In genomic region chr2:17813742-17814458, GRCh38 we compare ENCODE assay signal across 10 cellular contexts. TPM values are rescaled to one million over a fixed set of nuclear protein-coding genes. Genes with fewer than 3 reads are reported as not detected.
DNase-seq lines count a peak whose midpoint lies in the region; ATAC-seq, FAIRE-seq and TF ChIP-seq lines count a peak whose summit lies in the region.
"Had no signal": no experiment of that assay in that cellular context is flagged by ENCODE, and none has a peak within 500 bp of the region (broad histone marks: within the 10 kb centered on the region; RNA-seq: fewer than 3 reads in every experiment).

No MANE protein-coding gene starts in this region.

- H3K27ac Mint-ChIP-seq in T-helper 17 cell, result no peak overlapping the region
- H3K27ac Mint-ChIP-seq in activated T-helper 1 cell treated with anti-CD3 and anti-CD28 coated beads, Interleukin-12 subunit alpha, Interleukin-12 subunit beta, Interleukin-2, Interleukin-4 antibody, amounts not matched to agents 30 ng/mL and 10 ng/mL and 1 ng/mL, durations not matched to agents 14 hours and 24 hours and 36 hours, result no peak overlapping the region
- H3K27ac Mint-ChIP-seq: T-helper 1 cell treated with Interleukin-12 subunit alpha and Interleukin-12 subunit beta and Interleukin-4 antibody, amounts not matched to agents 30 μg/mL and 1 μg/mL, for 36 hours had no signal

- H3K27me3 ChIP-seq in prostate gland (replicated peaks; ENCODE audit: insufficient read depth), result no peaks in the 10 kb centered on the region
- H3K27me3 ChIP-seq in small intestine (ENCODE audit: control insufficient read depth in 2 of 2, insufficient read depth in 2 of 2, low read length in 2 of 2), result peaks cover 0 to 2% of the 10 kb centered on the region in 2 donors

- H3K27me3 Mint-ChIP-seq in T-helper 17 cell, result peaks cover 55% of the 10 kb centered on the region
- peaks cover 22% of the 10 kb centered on the region for H3K27me3 Mint-ChIP-seq in activated T-helper 1 cell treated with anti-CD3 and anti-CD28 coated beads, Interleukin-12 subunit alpha, Interleukin-12 subunit beta, Interleukin-2, Interleukin-4 antibody, amounts not matched to agents 30 ng/mL and 10 ng/mL and 1 ng/mL, durations not matched to agents 14 hours and 24 hours and 36 hours (ENCODE audit: insufficient read depth)

- intact Hi-C loops in prostate gland (cut with DNase I), result no loop called here
- intact Hi-C loops in activated T-helper 1 cell treated with anti-CD3 and anti-CD28 coated beads, Interleukin-12 subunit alpha, Interleukin-12 subunit beta, Interleukin-2, Interleukin-4 antibody, amounts not matched to agents 30 ng/mL and 10 ng/mL and 1 ng/mL, durations not matched to agents 14 hours and 24 hours and 36 hours (cut with micrococcal nuclease), result no loop called here

- H3K4me1 Mint-ChIP-seq in T-helper 17 cell, result no peaks in the 10 kb centered on the region
- peaks cover 18% of the 10 kb centered on the region for H3K4me1 Mint-ChIP-seq in activated T-helper 1 cell treated with anti-CD3 and anti-CD28 coated beads, Interleukin-12 subunit alpha, Interleukin-12 subunit beta, Interleukin-2, Interleukin-4 antibody, amounts not matched to agents 30 ng/mL and 10 ng/mL and 1 ng/mL, durations not matched to agents 14 hours and 24 hours and 36 hours (ENCODE audit: low read depth)

- no peak for FAIRE-seq in small intestine (lab: Jason Lieb, UNC)

- H3K9me3 ChIP-seq in T-helper 17 cell (ENCODE audit: control insufficient read depth, low read length, poor library complexity, severe bottlenecking) (no peaks in the 10 kb centered on the region), prostate gland (no peaks in the 10 kb centered on the region), small intestine (ENCODE audit: control insufficient read depth, low read depth) (no peaks in the 10 kb centered on the region)

- TF ChIP-seq POLR2A in prostate gland (IDR thresholded peaks at IDR 0.05), result no peak

- 71% methylated on average over 5 of the region's 5 CpGs for WGBS in prostate gland
- WGBS in small intestine, 3 donors, result 60 to 71% (median 61%) methylated on average over 5 of the region's 5 CpGs

- no peaks in the 10 kb centered on the region for H3K36me3 ChIP-seq in prostate gland
- no peaks in the 10 kb centered on the region for H3K36me3 ChIP-seq in small intestine (ENCODE audit: control insufficient read depth in 2 of 2, insufficient read depth in 2 of 2, low read length in 2 of 2)

- H3K4me1 ChIP-seq in prostate gland (replicated peaks) (no peaks in the 10 kb centered on the region), small intestine (ENCODE audit: control insufficient read depth in 2 of 2, insufficient read depth in 1 of 2, low read depth in 1 of 2, low read length in 1 of 2) (no peaks in the 10 kb centered on the region)

- no peak overlapping the region for H3K4me3 ChIP-seq in prostate gland
- no peak overlapping the region for H3K4me3 ChIP-seq in small intestine (ENCODE audit: low read depth in 1 of 2, low read length in 2 of 2)

- H3K27ac ChIP-seq in prostate gland (peak overlapping the region; percentile 12 to 61), small intestine (ENCODE audit: low read depth in 1 of 2, low read length in 1 of 2) (no peak overlapping the region)

- H3K4me3 Mint-ChIP-seq in T-helper 17 cell, result no peak overlapping the region
- H3K4me3 Mint-ChIP-seq in activated T-helper 1 cell treated with anti-CD3 and anti-CD28 coated beads, Interleukin-12 subunit alpha, Interleukin-12 subunit beta, Interleukin-2, Interleukin-4 antibody, amounts not matched to agents 30 ng/mL and 10 ng/mL and 1 ng/mL, durations not matched to agents 14 hours and 24 hours and 36 hours, result no peak overlapping the region
- H3K4me3 Mint-ChIP-seq: T-helper 1 cell treated with Interleukin-12 subunit alpha and Interleukin-12 subunit beta and Interleukin-4 antibody, amounts not matched to agents 30 μg/mL and 1 μg/mL, for 36 hours had no signal

- peak; percentile 43 for DNase-seq in NOMO-1 treated with DMSO at 0.1 percent for 48 hours (lab: John Stamatoyannopoulos, UW; ENCODE audit: unreplicated experiment)
- no peak for DNase-seq in NOMO-1 treated with dmso at 0.1 percent for 144 hours (lab: John Stamatoyannopoulos, UW; ENCODE audit: unreplicated experiment)
- no peak for DNase-seq in T-helper 17 cell
- DNase-seq in prostate gland (ENCODE audit: low spot score), result no peak
- DNase-seq in small intestine, result no peak
- DNase-seq in activated T-helper 1 cell treated with anti-CD3 and anti-CD28 coated beads, Interleukin-12 subunit alpha, Interleukin-12 subunit beta, Interleukin-2, Interleukin-4 antibody, amounts not matched to agents 30 ng/mL and 10 ng/mL and 1 ng/mL, durations not matched to agents 14 hours and 24 hours and 36 hours (ENCODE audit: low spot score), result no peak
- no peak for DNase-seq in midbrain (lab: John Stamatoyannopoulos, UW)

- H3K36me3 Mint-ChIP-seq in T-helper 17 cell (ENCODE audit: low read depth), result no peaks in the 10 kb centered on the region
- H3K36me3 Mint-ChIP-seq in activated T-helper 1 cell treated with anti-CD3 and anti-CD28 coated beads, Interleukin-12 subunit alpha, Interleukin-12 subunit beta, Interleukin-2, Interleukin-4 antibody, amounts not matched to agents 30 ng/mL and 10 ng/mL and 1 ng/mL, durations not matched to agents 14 hours and 24 hours and 36 hours (ENCODE audit: low read depth), result no peaks in the 10 kb centered on the region

- ATAC-seq in HG03045 (IDR thresholded peaks at IDR 0.05; ENCODE audit: unreplicated experiment) (peak; percentile 91), T-helper 17 cell (peak; percentile 21)

- TF ChIP-seq CTCF in prostate gland (IDR thresholded peaks at IDR 0.05), result no peak

- no peaks in the 10 kb centered on the region for H3K9me3 Mint-ChIP-seq in activated T-helper 1 cell treated with anti-CD3 and anti-CD28 coated beads, Interleukin-12 subunit alpha, Interleukin-12 subunit beta, Interleukin-2, Interleukin-4 antibody, amounts not matched to agents 30 ng/mL and 10 ng/mL and 1 ng/mL, durations not matched to agents 14 hours and 24 hours and 36 hours
- H3K9me3 Mint-ChIP-seq: T-helper 1 cell treated with Interleukin-12 subunit alpha and Interleukin-12 subunit beta and Interleukin-4 antibody, amounts not matched to agents 30 μg/mL and 1 μg/mL, for 36 hours had no signal

RNA-seq across cellular contexts. Expression of gene MSGN1, which starts 2.4 kb away (rescaled TPM):
- total RNA-seq in T-helper 17 cell (not detected), prostate gland (not detected)
- not detected for polyA plus RNA-seq in small intestine
- not detected in 2 replicates for total RNA-seq in activated T-helper 1 cell treated with anti-CD3 and anti-CD28 coated beads, Interleukin-12 subunit alpha, Interleukin-12 subunit beta, Interleukin-2, Interleukin-4 antibody, amounts not matched to agents 30 ng/mL and 10 ng/mL and 1 ng/mL, durations not matched to agents 14 hours and 24 hours and 36 hours
- total RNA-seq: urinary bladder had no signal
- polyA plus RNA-seq: urinary bladder had no signal

RNA-seq across cellular contexts. Expression of gene GEN1, which starts 60.0 kb away (rescaled TPM):
- total RNA-seq in T-helper 17 cell (10 to 100 TPM in 1 of 2 donors, 1 to 10 TPM in 1; 7.2 to 10.7 TPM), prostate gland (10 to 100 TPM in 1 of 2 donors, 1 to 10 TPM in 1; 5.0 to 15.3 TPM)
- 1 to 10 TPM; 1.1 to 4.1 (median 2.7) TPM for polyA plus RNA-seq in small intestine
- total RNA-seq in activated T-helper 1 cell treated with anti-CD3 and anti-CD28 coated beads, Interleukin-12 subunit alpha, Interleukin-12 subunit beta, Interleukin-2, Interleukin-4 antibody, amounts not matched to agents 30 ng/mL and 10 ng/mL and 1 ng/mL, durations not matched to agents 14 hours and 24 hours and 36 hours, result 28.1 and 31.8 TPM in 2 replicates

Comparison
In these comparisons a context has a peak if more than half of its experiments do, and no peak if none do; other contexts are left out.
1. H3K27ac ChIP-seq: peak in prostate gland (2 of 2); none in small intestine (0 of 2).